8 cellular contexts compared by ENCODE assay signal in the genomic region with DNA sequence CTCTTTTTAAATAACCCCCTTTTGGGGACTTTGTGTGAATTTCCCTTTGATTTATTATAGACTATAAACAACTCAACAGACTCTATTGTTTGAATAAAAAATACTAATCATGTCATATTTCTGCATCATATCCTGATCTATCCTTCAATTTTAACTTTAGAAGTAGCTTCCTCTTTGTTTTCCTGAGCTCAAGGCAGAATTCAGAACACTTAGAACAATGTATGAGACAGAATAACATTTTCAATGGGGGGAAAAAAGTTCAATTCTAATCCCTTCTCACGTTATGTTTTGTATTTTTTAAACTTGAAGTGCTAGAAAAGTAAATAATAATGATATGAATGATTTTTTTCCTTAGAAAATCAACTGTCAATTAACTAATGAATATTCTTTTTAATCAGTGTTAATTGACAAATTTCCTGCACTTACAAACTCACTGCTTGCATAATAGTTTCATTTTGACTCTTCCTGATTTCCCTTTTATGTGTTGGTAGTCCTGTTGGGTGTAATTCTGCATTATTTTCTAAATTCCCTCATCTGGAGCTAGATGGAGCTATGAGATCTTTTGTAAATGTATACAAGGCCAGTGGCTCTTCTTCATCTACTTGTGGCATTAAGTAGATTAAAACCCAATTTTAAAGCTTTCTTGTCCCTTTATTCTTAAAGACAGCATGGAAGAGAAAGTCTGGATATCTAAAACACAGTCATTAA.
DNase-seq lines count a peak whose midpoint lies in the region; ATAC-seq, FAIRE-seq and TF ChIP-seq lines count a peak whose summit lies in the region.

No MANE protein-coding gene starts in this region.

- H3K4me1 ChIP-seq in A549: no peaks in the 10 kb centered on the region

- H3K9me3 ChIP-seq in A549: no peaks in the 10 kb centered on the region

- TF ChIP-seq RAD21 in A549 (conservative IDR thresholded peaks at IDR 0.05 in 1 of 2, IDR thresholded peaks at IDR 0.05 in 1 of 2): peak; percentile 72 to 79

- POLR2A ChIA-PET in A549 (lab: Yijun Ruan, JAX): interaction anchor here (1.3 kb wide), 1 partner anchor 811 kb away, joined by 4 read pairs; a partner anchor contains a TSS

- FAIRE-seq in A549 (lab: Jason Lieb, UNC): peak; percentile 43

- intact Hi-C loops in sciatic nerve (cut with DNase I): no loop called here

- peak; percentile 67 for TF ChIP-seq CTCF in A549 (IDR thresholded peaks at IDR 0.05)
- peak; percentile 44 for TF ChIP-seq CTCF in fibroblast of mammary gland (conservative IDR thresholded peaks at IDR 0.05; ENCODE audit: control insufficient read depth, insufficient read depth, low read depth, low read length)

- peak; percentile 62 to 66; a peak in 3 of 6 replicates for ATAC-seq in A549
- ATAC-seq in GM19351 (IDR thresholded peaks at IDR 0.05; ENCODE audit: unreplicated experiment): peak; percentile 81
- peak; percentile 74 for ATAC-seq in sciatic nerve

- peak; percentile 3 to 44 for DNase-seq in A549 (ENCODE audit: low read depth in 1 of 2, low spot score in 1 of 2)
- peak; percentile 80 for DNase-seq in OCI-M1 (lab: John Stamatoyannopoulos, UW)
- peak; percentile 61 for DNase-seq in fibroblast of mammary gland (ENCODE audit: low read depth)
- DNase-seq in sciatic nerve (ENCODE audit: low spot score): no peak
- no peak for DNase-seq in stimulated activated CD4-positive, alpha-beta T cell treated with anti-CD3 and anti-CD28 coated beads, Interleukin-12 subunit alpha, Interleukin-12 subunit beta, amount 100 ng/mL, for 4 hours
- no peak for DNase-seq in activated CD4-positive, CD25-positive, alpha-beta regulatory T cell treated with anti-CD3 and anti-CD28 coated beads, Interleukin-2, amount 50 U/mL, for 72 hours
- no peak for DNase-seq in activated CD4-positive, alpha-beta T cell treated with anti-CD3 and anti-CD28 coated beads for 4 hours

- CTCF ChIA-PET in A549 (lab: Yijun Ruan, JAX): interaction anchor here (0.8 to 6.3 kb wide), 5 partner anchors 11 to 1052 kb away, joined by 3 to 56 read pairs (median 4); a partner anchor contains a TSS

- no peak overlapping the region; the same call in 2 of the 3 replicates for H3K4me2 ChIP-seq in A549

- TF ChIP-seq POLR2A in A549 (IDR thresholded peaks at IDR 0.05; ENCODE audit: low read length): no peak

- WGBS in A549 (ENCODE audit: missing lambda C conversion rate): 46% methylated on average over 1 of the region's 1 CpG

- TF ChIP-seq EP300 in A549 (IDR thresholded peaks at IDR 0.05): no peak

- no peak overlapping the region for H3K4me3 ChIP-seq in A549
- H3K4me3 ChIP-seq in fibroblast of mammary gland (ENCODE audit: control insufficient read depth, low read depth, low read length): no peak overlapping the region

- no peak overlapping the region for H3K27ac ChIP-seq in A549

TF ChIP-seq in A549, 52 proteins besides CTCF, POLR2A, EP300 and RAD21:
- TF ChIP-seq SMC3 (IDR thresholded peaks at IDR 0.05) (peak; percentile 73), HOXB13 (CRISPR knock-in tag; IDR thresholded peaks at IDR 0.05; ENCODE audit: low read depth) (no peak), JUN (IDR thresholded peaks at IDR 0.05) (no peak), RFX5 (IDR thresholded peaks at IDR 0.05) (no peak), MAZ (IDR thresholded peaks at IDR 0.05; ENCODE audit: borderline replicate concordance, low read depth, low read length) (no peak), CEBPB (IDR thresholded peaks at IDR 0.05) (no peak)
- TF ChIP-seq, protein P1, sequence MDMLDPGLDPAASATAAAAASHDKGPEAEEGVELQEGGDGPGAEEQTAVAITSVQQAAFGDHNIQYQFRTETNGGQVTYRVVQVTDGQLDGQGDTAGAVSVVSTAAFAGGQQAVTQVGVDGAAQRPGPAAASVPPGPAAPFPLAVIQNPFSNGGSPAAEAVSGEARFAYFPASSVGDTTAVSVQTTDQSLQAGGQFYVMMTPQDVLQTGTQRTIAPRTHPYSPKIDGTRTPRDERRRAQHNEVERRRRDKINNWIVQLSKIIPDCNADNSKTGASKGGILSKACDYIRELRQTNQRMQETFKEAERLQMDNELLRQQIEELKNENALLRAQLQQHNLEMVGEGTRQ (IDR thresholded peaks at IDR 0.05): no peak

Comparison
In these comparisons a context has a peak if more than half of its experiments do, and no peak if none do; other contexts are left out.
1. DNase-seq: peak in A549 (2 of 2), OCI-M1 (single experiment) and fibroblast of mammary gland (single experiment); none in sciatic nerve (single experiment), stimulated activated CD4-positive, alpha-beta T cell treated with anti-CD3 and anti-CD28 coated beads, Interleukin-12 subunit alpha, Interleukin-12 subunit beta, amount 100 ng/mL, for 4 hours (single experiment), activated CD4-positive, CD25-positive, alpha-beta regulatory T cell treated with anti-CD3 and anti-CD28 coated beads, Interleukin-2, amount 50 U/mL, for 72 hours (single experiment) and activated CD4-positive, alpha-beta T cell treated with anti-CD3 and anti-CD28 coated beads for 4 hours (0 of 2).
2. Peak in every context shown above with its lines, with median percentiles within 50 percentile points of each other: ATAC-seq.